ENCODE assay signal across 34 cellular contexts in the genomic region with DNA sequence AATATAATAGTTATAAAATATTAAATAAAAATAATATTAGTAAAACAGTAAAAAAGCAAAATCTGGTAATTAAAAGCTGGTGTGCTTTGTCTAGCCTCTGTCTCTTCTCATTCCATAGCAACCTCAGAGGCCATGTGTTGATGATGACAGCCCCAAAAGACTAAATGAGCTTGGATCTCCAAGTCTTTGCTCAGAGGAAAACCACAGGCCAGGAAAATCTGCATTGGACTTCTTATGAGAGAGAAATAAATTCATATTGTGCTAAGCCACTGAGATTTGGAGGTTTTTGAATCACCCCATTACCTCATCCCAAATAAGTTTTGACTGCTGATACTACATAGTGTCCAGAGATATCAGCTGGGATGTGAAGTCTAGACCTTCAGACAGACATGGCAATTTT.
"Had no signal": no experiment of that assay in that cellular context is flagged by ENCODE, and none has a peak within 500 bp of the region (broad histone marks: within the 10 kb centered on the region; RNA-seq: fewer than 3 reads in every experiment).

No MANE protein-coding gene starts in this region.

- H3K4me2 ChIP-seq: KMS-11 had no signal

- DNase-seq: Karpas-422, Kasumi-1, MG63, MM.1S, MV-4-11, NCI-H1048, NCI-H1092, NCI-H1092 treated with DMSO at 0.1 percent for 48 hours, NCI-H1105, NCI-H1105 treated with DMSO at 0.1 percent for 48 hours, NCI-H1417 treated with DMSO at 0.1 percent for 48 hours, NCI-H1436, NCI-H1436 treated with DMSO at 0.1 percent for 48 hours, NCI-H146, NCI-H1694, NCI-H1694 treated with DMSO at 0.1 percent for 48 hours, NCI-H187, NCI-H187 treated with DMSO at 0.1 percent for 48 hours, NCI-H1930, NCI-H2029, NCI-H2029 treated with DMSO at 0.1 percent for 48 hours, NCI-H2081, NCI-H2081 treated with DMSO at 0.1 percent for 48 hours, NCI-H2107, NCI-H2171, NCI-H2171 treated with DMSO at 0.1 percent for 48 hours, NCI-H2227 treated with DMSO at 0.1 percent for 48 hours, NCI-H226, NCI-H345, NCI-H446, NCI-H446 treated with DMSO at 0.1 percent for 48 hours, NCI-H510A, NCI-H510A treated with DMSO at 0.1 percent for 48 hours had no signal

- H3K36me3 ChIP-seq: MG63 had no signal

- H3K4me3 ChIP-seq: MG63 had no signal

- H3K27me3 ChIP-seq: MG63 had no signal

- H3K27ac ChIP-seq: KMS-11 had no signal

- H3K9ac ChIP-seq: KMS-11 had no signal
